ENCODE assay signal across 12 cellular contexts in the genomic region with DNA sequence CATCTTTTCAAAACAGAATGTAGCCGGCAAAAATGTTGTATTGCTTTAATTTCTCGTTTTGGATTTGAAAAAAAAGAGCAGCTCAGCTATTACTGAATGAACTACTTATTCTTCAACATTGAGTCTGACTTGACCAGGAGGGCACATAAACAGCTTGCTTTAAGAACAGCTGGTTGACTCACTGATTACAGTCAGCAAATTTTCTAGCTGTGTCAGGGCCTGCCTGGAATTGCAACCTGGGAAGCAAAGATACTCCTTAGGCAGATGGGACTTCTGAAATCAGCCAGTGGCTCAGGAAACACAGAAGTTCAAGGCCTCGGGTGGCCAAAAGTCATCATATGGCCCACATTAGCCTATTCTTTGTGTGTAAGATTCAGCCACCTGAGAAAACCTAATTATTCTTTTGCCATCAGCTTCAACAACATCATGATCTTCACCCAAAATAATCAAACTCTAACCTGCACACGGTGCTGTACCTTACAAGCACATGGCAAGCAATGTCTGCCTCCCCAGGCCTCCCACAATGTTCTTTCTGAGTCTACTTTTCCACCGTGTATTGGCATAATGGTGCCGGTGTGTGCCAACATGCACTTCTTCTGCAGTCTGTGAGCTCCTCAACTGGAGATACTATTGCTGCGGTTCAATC.
A peak's percentile ranks its signal among the peaks of the same experiment; 100 is the strongest.
DNase-seq lines count a peak whose midpoint lies in the region; ATAC-seq and TF ChIP-seq lines count a peak whose summit lies in the region.
"Had no signal": no experiment of that assay in that cellular context is flagged by ENCODE, and none has a peak within 500 bp of the region (broad histone marks: within the 10 kb centered on the region; RNA-seq: fewer than 3 reads in every experiment).

No MANE protein-coding gene starts in this region.

- H3K4me1 ChIP-seq in fibroblast of lung (ENCODE audit: control insufficient read depth, extremely low read depth, insufficient read depth, low read length) (peaks cover 2% of the 10 kb centered on the region), smooth muscle cell (ENCODE audit: low read depth) (no peaks in the 10 kb centered on the region)

- TF ChIP-seq CTCF in fibroblast of lung (conservative IDR thresholded peaks at IDR 0.05 in 1 of 2, IDR thresholded peaks at IDR 0.05 in 1 of 2; ENCODE audit: low read depth in 1 of 2, low read length in 2 of 2) (no peak), smooth muscle cell (IDR thresholded peaks at IDR 0.05; ENCODE audit: borderline replicate concordance, insufficient read depth, poor library complexity, severe bottlenecking) (no peak)

- H2AFZ ChIP-seq in fibroblast of lung (ENCODE audit: low read length) (no peak overlapping the region), smooth muscle cell (ENCODE audit: low read depth) (no peak overlapping the region)

- no peak overlapping the region for H3K4me3 ChIP-seq in fibroblast of lung (replicated peaks in 1 of 4; ENCODE audit: control extremely low read depth in 1 of 4, insufficient read depth in 1 of 4, low read depth in 3 of 4, low read length in 4 of 4)
- H3K4me3 ChIP-seq in smooth muscle cell: no peak overlapping the region

- TF ChIP-seq POLR2A in GM18505 (IDR thresholded peaks at IDR 0.05; ENCODE audit: borderline replicate concordance, extremely low read depth, insufficient read depth, insufficient read length): no peak

- H3K9ac ChIP-seq in fibroblast of lung (ENCODE audit: insufficient read depth, low read length) (no peak overlapping the region), smooth muscle cell (ENCODE audit: low read depth) (no peak overlapping the region)
- H3K9ac ChIP-seq: KMS-11 had no signal

- H3K36me3 ChIP-seq in fibroblast of lung (ENCODE audit: control insufficient read depth, insufficient read depth, low read length): no peaks in the 10 kb centered on the region
- no peaks in the 10 kb centered on the region for H3K36me3 ChIP-seq in smooth muscle cell (ENCODE audit: low read depth)

- DNase-seq in NCI-H748 (lab: John Stamatoyannopoulos, UW; ENCODE audit: unreplicated experiment) (peak; percentile 7), NCI-H748 treated with DMSO at 0.1 percent for 48 hours (lab: John Stamatoyannopoulos, UW) (no peak), RKO (ENCODE audit: low spot score) (peak; percentile 22), fibroblast of lung (ENCODE audit: low read depth in 2 of 2) (peak; percentile 72 to 75), smooth muscle cell (lab: John Stamatoyannopoulos, UW; ENCODE audit: unreplicated experiment) (no peak), NCI-H187 treated with DMSO at 0.1 percent for 48 hours (lab: John Stamatoyannopoulos, UW) (no peak), putamen (ENCODE audit: low spot score) (no peak)
- DNase-seq: natural killer cell, NCI-H526 treated with DMSO at 0.1 percent for 48 hours had no signal

- H4K20me1 ChIP-seq in fibroblast of lung (ENCODE audit: control insufficient read depth, extremely low read depth, insufficient read depth, low read length) (no peaks in the 10 kb centered on the region), smooth muscle cell (ENCODE audit: low read depth) (no peaks in the 10 kb centered on the region)

- H3K9me3 ChIP-seq in fibroblast of lung (ENCODE audit: control insufficient read depth, insufficient read depth, low read depth, low read length) (no peaks in the 10 kb centered on the region), smooth muscle cell (replicated peaks; ENCODE audit: low read depth) (no peaks in the 10 kb centered on the region)

- H3K4me2 ChIP-seq in fibroblast of lung (ENCODE audit: extremely low read depth, insufficient read depth, low read length): no peak overlapping the region
- H3K4me2 ChIP-seq in smooth muscle cell: peak overlapping the region; percentile 2
- H3K4me2 ChIP-seq: KMS-11 had no signal

- 73% methylated on average over 7 of the region's 7 CpGs for WGBS in smooth muscle cell (ENCODE audit: low lambda C conversion rate)

- H3K27me3 ChIP-seq in fibroblast of lung (ENCODE audit: control insufficient read depth, insufficient read depth, low read length) (no peaks in the 10 kb centered on the region), smooth muscle cell (ENCODE audit: low read depth) (no peaks in the 10 kb centered on the region)

- no peak for ATAC-seq in GM18505 (IDR thresholded peaks at IDR 0.05; ENCODE audit: unreplicated experiment)
- ATAC-seq: natural killer cell; stimulated activated effector memory CD8-positive, alpha-beta T cell treated with anti-CD3 and anti-CD28 coated beads, Interleukin-12 subunit alpha, Interleukin-12 subunit beta, amount 100 ng/mL, for 72 hours had no signal

- no peaks in the 10 kb centered on the region for H3F3A ChIP-seq in smooth muscle cell (ENCODE audit: low read depth)

- H3K79me2 ChIP-seq in fibroblast of lung (ENCODE audit: control insufficient read depth, insufficient read depth, low read length) (no peaks in the 10 kb centered on the region), smooth muscle cell (ENCODE audit: low read depth) (no peaks in the 10 kb centered on the region)

- H3K27ac ChIP-seq in fibroblast of lung (ENCODE audit: insufficient read depth, low read length): no peak overlapping the region
- H3K27ac ChIP-seq in smooth muscle cell (ENCODE audit: low read depth): no peak overlapping the region
- H3K27ac ChIP-seq: KMS-11 had no signal

Comparison
In these comparisons a context has a peak if more than half of its experiments do, and no peak if none do; other contexts are left out.
1. DNase-seq: peak in NCI-H748 (single experiment), RKO (single experiment) and fibroblast of lung (2 of 2); none in NCI-H748 treated with DMSO at 0.1 percent for 48 hours (single experiment), smooth muscle cell (single experiment), NCI-H187 treated with DMSO at 0.1 percent for 48 hours (single experiment) and putamen (single experiment).